In the genomic region with DNA sequence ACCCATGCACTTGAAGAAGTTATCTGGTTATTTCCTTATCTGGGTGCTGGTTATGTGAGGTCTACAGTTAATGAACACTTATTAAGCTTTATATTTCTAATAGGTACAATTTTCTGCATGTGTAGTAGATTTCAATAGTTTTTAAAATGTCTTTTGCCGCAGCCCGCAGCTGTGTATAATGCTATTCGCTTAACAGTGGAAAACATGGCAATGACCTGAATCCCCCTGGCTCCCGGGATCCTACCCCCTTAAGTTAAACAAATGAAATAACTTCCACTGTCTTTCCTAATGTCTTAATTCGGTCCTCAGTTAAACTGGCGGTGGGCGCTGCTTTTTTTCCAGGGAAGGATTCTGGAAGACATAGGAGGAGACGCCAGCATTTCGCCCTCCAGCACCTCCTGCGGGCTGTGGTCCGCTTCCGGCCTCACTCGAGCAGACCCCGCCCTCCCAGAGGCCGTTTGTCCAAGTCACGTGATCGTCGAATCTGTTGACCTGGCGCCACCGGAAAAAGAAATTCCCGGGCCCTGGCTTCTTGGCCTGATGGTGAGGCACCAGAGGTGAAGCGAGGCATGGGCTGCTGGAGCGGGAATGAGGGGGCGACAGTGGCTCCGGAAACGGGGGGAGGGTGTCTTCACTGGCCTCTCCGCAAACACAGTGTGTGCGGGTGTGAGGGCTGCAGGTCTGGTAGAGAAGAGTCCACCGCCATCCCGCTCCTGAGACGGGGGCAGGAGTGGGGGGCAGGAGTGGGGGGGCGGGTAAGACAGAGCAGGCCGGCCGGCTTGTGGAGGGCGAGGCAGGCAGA, we compare ENCODE assay signal across 8 cellular contexts. TPM values are rescaled to one million over a fixed set of nuclear protein-coding genes. Genes with fewer than 3 reads are reported as not detected.
A peak's percentile ranks its signal among the peaks of the same experiment; 100 is the strongest.
DNase-seq lines count a peak whose midpoint lies in the region; ATAC-seq, FAIRE-seq and TF ChIP-seq lines count a peak whose summit lies in the region.

No MANE protein-coding gene starts in this region.

- peak overlapping the region; percentile 83 for H2AFZ ChIP-seq in GM12878 (ENCODE audit: control insufficient read depth, low read depth, low read length)

- H3K4me1 Mint-ChIP-seq in HFFc6 (ENCODE audit: low read depth): peaks cover 24% of the 10 kb centered on the region

- H3K79me2 ChIP-seq in GM12878 (ENCODE audit: control insufficient read depth, insufficient read depth, low read length): no peaks in the 10 kb centered on the region

- peaks cover 6% of the 10 kb centered on the region; the same call in 1 of the 2 replicates for H3K27me3 Mint-ChIP-seq in HFFc6 (ENCODE audit: insufficient read depth)

- H3K27ac Mint-ChIP-seq in HFFc6: peak overlapping the region; percentile 96

- ATAC-seq in GM12878 (peak; percentile 95), HG02938 (IDR thresholded peaks at IDR 0.05; ENCODE audit: unreplicated experiment) (no peak)

- H3K36me3 ChIP-seq in GM12878 (ENCODE audit: control insufficient read depth in 2 of 2, insufficient read depth in 2 of 2, low read length in 1 of 2): no peaks in the 10 kb centered on the region

- intact Hi-C loops in GM12878 (cut with micrococcal nuclease; ENCODE audit: unreplicated experiment): no loop called here

- no peaks in the 10 kb centered on the region for H3K27me3 ChIP-seq in GM12878 (replicated peaks in 1 of 2; ENCODE audit: control insufficient read depth in 2 of 2, insufficient read depth in 2 of 2, low read length in 1 of 2)

- in situ Hi-C loops in GM12878 (cut with MboI): no loop called here

- DNase-seq in GDM1 (lab: John Stamatoyannopoulos, UW) (peak; percentile 72), HFFc6 (peak; percentile 71), NCI-H146 (lab: John Stamatoyannopoulos, UW) (peak; percentile 88), T1000 (lab: John Stamatoyannopoulos, UW) (peak; percentile 47), GM12878 (ENCODE audit: low read depth, low spot score) (peak; percentile 38), hypothalamus (lab: John Stamatoyannopoulos, UW) (peak; percentile 12 to 90 (median 77)), retinal pigment epithelial cell (ENCODE audit: low read depth) (peak; percentile 40)

- WGBS in GM12878 (ENCODE audit: insufficient coverage, insufficient replicate concordance, low lambda C conversion rate, missing lambda C conversion rate): 4% methylated on average over 29 of the region's 35 CpGs

- TF ChIP-seq EP300 in GM12878 (IDR thresholded peaks at IDR 0.05; ENCODE audit: borderline replicate concordance in 1 of 2, control insufficient read depth in 1 of 2, low read depth in 2 of 2, low read length in 2 of 2): no peak

- peak; percentile 74; the same call in 1 of the 2 replicates for TF ChIP-seq POLR2A in GM12878 (IDR thresholded peaks at IDR 0.05; ENCODE audit: low read depth, low read length)

- H3K4me3 ChIP-seq in GM12878 (peak overlapping the region; percentile 79), retinal pigment epithelial cell (ENCODE audit: low read length) (peak overlapping the region; percentile 61)

- H3K4me1 ChIP-seq in GM12878 (ENCODE audit: control insufficient read depth, insufficient read depth, low read length): no peaks in the 10 kb centered on the region

- no peak for TF ChIP-seq RAD21 in GM12878 (IDR thresholded peaks at IDR 0.05; ENCODE audit: insufficient read depth, low read depth, low read length)

- SMC1A ChIA-PET in GM12878 (lab: Charles Lee; ENCODE audit: uncharacterized antibody, unreplicated experiment): interaction anchor here (1.2 to 2.1 kb wide), 4 partner anchors 12 to 43 kb away, joined by 3 to 5 read pairs (median 4); no protein-coding TSS in a partner anchor

- FAIRE-seq in GM12878 (lab: Jason Lieb, UNC): peak; percentile 95

- no peaks in the 10 kb centered on the region for H3K36me3 Mint-ChIP-seq in HFFc6 (ENCODE audit: low read depth)

- peak overlapping the region; percentile 68 for H3K4me2 ChIP-seq in GM12878 (ENCODE audit: control insufficient read depth, insufficient read depth)

- H3K4me3 Mint-ChIP-seq in HFFc6: peak overlapping the region; percentile 90

- peak overlapping the region; percentile 76 for H3K27ac ChIP-seq in GM12878 (ENCODE audit: control insufficient read depth, insufficient read depth)

- H3K9ac ChIP-seq in GM12878 (ENCODE audit: control insufficient read depth, insufficient read depth, low read length): peak overlapping the region; percentile 82

- TF ChIP-seq CTCF in HFFc6 (IDR thresholded peaks at IDR 0.05) (peak; percentile 13; the same call in 1 of the 2 replicates), GM12878 (IDR thresholded peaks at IDR 0.05 in 2 of 3, conservative IDR thresholded peaks at IDR 0.05 in 1 of 3; ENCODE audit: control insufficient read depth in 2 of 3, extremely low read depth in 1 of 3, insufficient read depth in 1 of 3, low read depth in 3 of 3, low read length in 3 of 3) (peak in 1 of 3 experiments; percentile 9; a peak in 1 of 6 replicates), retinal pigment epithelial cell (conservative IDR thresholded peaks at IDR 0.05; ENCODE audit: low read depth, low read length) (peak; percentile 37)

- H3K9me3 ChIP-seq in GM12878 (replicated peaks; ENCODE audit: control insufficient read depth, insufficient read depth, low read length): no peaks in the 10 kb centered on the region

- TSS peak; percentile 81 for BruUV-seq in GM12878 (replicated peaks; lab: Mats Ljungman, UMichigan)

- H3K9me3 Mint-ChIP-seq in HFFc6: no peaks in the 10 kb centered on the region

- CTCF ChIA-PET in GM12878 (lab: Yijun Ruan, JAX): interaction anchor here (1.5 to 1.8 kb wide), 4 partner anchors 12 to 44 kb away, joined by 3 to 7 read pairs (median 4); no protein-coding TSS in a partner anchor

- POLR2A ChIA-PET in GM12878 (lab: Charles Lee): interaction anchor here (0.6 to 1.4 kb wide), 4 partner anchors 10 to 51 kb away, joined by 4 to 6 read pairs (median 6); no protein-coding TSS in a partner anchor

- H4K20me1 ChIP-seq in GM12878 (ENCODE audit: control insufficient read depth, insufficient read depth): no peaks in the 10 kb centered on the region

- RAD21 ChIA-PET in GM12878 (lab: Charles Lee; ENCODE audit: unreplicated experiment): interaction anchor here (1.1 to 2.0 kb wide), 2 partner anchors 20 to 43 kb away, joined by 3 to 4 read pairs; no protein-coding TSS in a partner anchor

TF ChIP-seq in GM12878, 131 proteins besides CTCF, POLR2A, EP300 and RAD21 (continues in another document):
- no peak for TF ChIP-seq JUND (IDR thresholded peaks at IDR 0.05; ENCODE audit: low read depth, low read length)
- no peak for TF ChIP-seq ESRRA (IDR thresholded peaks at IDR 0.05; ENCODE audit: low read length)
- 0 out of 2 replicates have a peak, but pooled peaks have one; percentile 44 for TF ChIP-seq RUNX3 (IDR thresholded peaks at IDR 0.05; ENCODE audit: low read length)
- TF ChIP-seq NKRF (conservative IDR thresholded peaks at IDR 0.05): 0 out of 2 replicates have a peak, but pooled peaks have one; percentile 43
- TF ChIP-seq, protein P1, sequence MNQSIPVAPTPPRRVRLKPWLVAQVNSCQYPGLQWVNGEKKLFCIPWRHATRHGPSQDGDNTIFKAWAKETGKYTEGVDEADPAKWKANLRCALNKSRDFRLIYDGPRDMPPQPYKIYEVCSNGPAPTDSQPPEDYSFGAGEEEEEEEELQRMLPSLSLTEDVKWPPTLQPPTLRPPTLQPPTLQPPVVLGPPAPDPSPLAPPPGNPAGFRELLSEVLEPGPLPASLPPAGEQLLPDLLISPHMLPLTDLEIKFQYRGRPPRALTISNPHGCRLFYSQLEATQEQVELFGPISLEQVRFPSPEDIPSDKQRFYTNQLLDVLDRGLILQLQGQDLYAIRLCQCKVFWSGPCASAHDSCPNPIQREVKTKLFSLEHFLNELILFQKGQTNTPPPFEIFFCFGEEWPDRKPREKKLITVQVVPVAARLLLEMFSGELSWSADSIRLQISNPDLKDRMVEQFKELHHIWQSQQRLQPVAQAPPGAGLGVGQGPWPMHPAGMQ (IDR thresholded peaks at IDR 0.05; ENCODE audit: borderline replicate concordance): no peak

RNA-seq across cellular contexts. Expression of gene CSPG4, which starts 45.6 kb away (rescaled TPM):
- total RNA-seq in HFFc6 (2021; fragmentation: NEBNext Ultra II Directional; extraction: Animal tissue kit (Norgen Biotek cat#: 25700)): 100 to 1,000 TPM in 1 of 6 experiments, 10 to 100 TPM in 5; 81.2 to 111 (median 95.7) TPM
- 2.2 and 2.5 TPM in 2 replicates for total RNA-seq in GM12878 (2013; cell fraction: nucleolus; rRNA removed)
- 1.9 and 2.2 TPM in 2 replicates for total RNA-seq in GM12878 (2014; rRNA removed)
- 0.74 and 0.81 TPM in 2 replicates for total RNA-seq in GM12878 (2014; rRNA removed; fragmentation: Illumina TruSeq; extraction: Trizol)
- 2.0 and 2.2 TPM in 2 replicates for total RNA-seq in GM12878 (2021)
- 0.13 TPM for polyA plus RNA-seq in GM12878 (2011; ENCODE audit: low read depth)
- polyA plus RNA-seq in GM12878 (2011; rRNA removed): 0.06 and 0.15 TPM in 2 replicates
- 0.18 and 0.27 TPM in 2 replicates for polyA plus RNA-seq in GM12878 (2011; cell fraction: cytosol; rRNA removed)
- 1.2 and 1.3 TPM in 2 replicates for polyA plus RNA-seq in GM12878 (2011; cell fraction: nucleus; rRNA removed)
- 0.46 and 0.49 TPM in 2 replicates for polyA plus RNA-seq in GM12878 (2012)
- 0.10 and 0.25 TPM in 2 replicates for polyA plus RNA-seq in GM12878 (2014; fragmentation: Illumina TruSeq; extraction: Trizol)
- under 1 TPM; 0.02 to 0.03 TPM for polyA plus RNA-seq in GM12878 (2014; fragmentation: Nextera tagmentation; extraction: Ambion mirVana)
- polyA plus RNA-seq in GM12878 (2014; rRNA removed): 0.96 and 1.3 TPM in 2 replicates
- polyA plus RNA-seq in GM12878 (2016; fragmentation: Nextera tagmentation; extraction: Ambion mirVana): under 1 TPM; 0.72 to 0.95 TPM
- 0.37 and 0.82 TPM in 2 replicates for polyA minus RNA-seq in GM12878 (2011; rRNA and poly(A)+ RNA removed)
- polyA minus RNA-seq in GM12878 (2011; cell fraction: cytosol; rRNA and poly(A)+ RNA removed): 0.67 and 0.73 TPM in 2 replicates
- polyA minus RNA-seq in GM12878 (2011; cell fraction: nucleus; rRNA and poly(A)+ RNA removed): 0.73 and 1.2 TPM in 2 replicates

Comparison
In these comparisons a context has a peak if more than half of its experiments do, and no peak if none do; other contexts are left out.
1. DNase-seq: peak in every context shown above with its lines; median percentile 88 in NCI-H146; 77 in hypothalamus; 72 in GDM1; 71 in HFFc6; 47 in T1000; 40 in retinal pigment epithelial cell; 38 in GM12878.
2. RNA of gene CSPG4, which starts 45.6 kb away (total RNA-seq): 81.2 to 111 TPM in HFFc6; 0.74 to 2.5 TPM in GM12878; every median in the first group is over 10 times any median in the second.